ENCODE assay signal across 2 cellular contexts in genomic region chr2:54635554-54636152, GRCh38.
TF ChIP-seq lines count a peak whose summit lies in the region.

No MANE protein-coding gene starts in this region.

TF ChIP-seq in IMR-90, 13 proteins besides CTCF, POLR2A, EP300 and RAD21 (continued from another document):
- no peak for TF ChIP-seq FOS (IDR thresholded peaks at IDR 0.05; ENCODE audit: low read depth, low read length)
- TF ChIP-seq MAFK (IDR thresholded peaks at IDR 0.05; ENCODE audit: low read depth, low read length): no peak
- no peak for TF ChIP-seq CEBPB (IDR thresholded peaks at IDR 0.05; ENCODE audit: low read depth, low read length)
- no peak for TF ChIP-seq MXI1 (IDR thresholded peaks at IDR 0.05; ENCODE audit: borderline replicate concordance, low read depth, low read length)
- no peak for TF ChIP-seq SMC3 (IDR thresholded peaks at IDR 0.05; ENCODE audit: low read depth, low read length)
- no peak for TF ChIP-seq BHLHE40 (IDR thresholded peaks at IDR 0.05; ENCODE audit: low read depth, low read length)
- no peak for TF ChIP-seq MAZ (IDR thresholded peaks at IDR 0.05; ENCODE audit: borderline replicate concordance, low read depth, low read length)
- TF ChIP-seq CHD1 (IDR thresholded peaks at IDR 0.05; ENCODE audit: low read depth, low read length): no peak
- TF ChIP-seq, protein P1, sequence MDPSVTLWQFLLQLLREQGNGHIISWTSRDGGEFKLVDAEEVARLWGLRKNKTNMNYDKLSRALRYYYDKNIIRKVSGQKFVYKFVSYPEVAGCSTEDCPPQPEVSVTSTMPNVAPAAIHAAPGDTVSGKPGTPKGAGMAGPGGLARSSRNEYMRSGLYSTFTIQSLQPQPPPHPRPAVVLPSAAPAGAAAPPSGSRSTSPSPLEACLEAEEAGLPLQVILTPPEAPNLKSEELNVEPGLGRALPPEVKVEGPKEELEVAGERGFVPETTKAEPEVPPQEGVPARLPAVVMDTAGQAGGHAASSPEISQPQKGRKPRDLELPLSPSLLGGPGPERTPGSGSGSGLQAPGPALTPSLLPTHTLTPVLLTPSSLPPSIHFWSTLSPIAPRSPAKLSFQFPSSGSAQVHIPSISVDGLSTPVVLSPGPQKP (IDR thresholded peaks at IDR 0.05; ENCODE audit: borderline replicate concordance, low read depth, low read length): no peak
- no peak for TF ChIP-seq RCOR1 (IDR thresholded peaks at IDR 0.05; ENCODE audit: insufficient replicate concordance, low read length)
- no peak for TF ChIP-seq RFX5 (IDR thresholded peaks at IDR 0.05; ENCODE audit: low read depth, low read length)
- TF ChIP-seq NFE2L2 (IDR thresholded peaks at IDR 0.05; ENCODE audit: low read depth, low read length): no peak
TF ChIP-seq in IMR-90: peak in this region for 0.

TF ChIP-seq in GM23338, 12 proteins besides CTCF, POLR2A, EP300 and RAD21 (continued from another document):
- TF ChIP-seq ZNF462 (CRISPR knock-in tag; IDR thresholded peaks at IDR 0.05): no peak
- TF ChIP-seq ZNF114 (CRISPR knock-in tag; IDR thresholded peaks at IDR 0.05): no peak
- no peak for TF ChIP-seq EZH2 (IDR thresholded peaks at IDR 0.05; ENCODE audit: low read depth, unreplicated experiment)
- TF ChIP-seq STAT1 (IDR thresholded peaks at IDR 0.05; ENCODE audit: unreplicated experiment): no peak
- TF ChIP-seq JUNB (IDR thresholded peaks at IDR 0.05; ENCODE audit: unreplicated experiment): no peak
